In genomic region chr17:67467500-67468481, GRCh38 we compare ENCODE assay signal across 8 cellular contexts.
A peak's percentile ranks its signal among the peaks of the same experiment; 100 is the strongest.
DNase-seq lines count a peak whose midpoint lies in the region; ATAC-seq and TF ChIP-seq lines count a peak whose summit lies in the region.

No MANE protein-coding gene starts in this region.

- peak overlapping the region; percentile 80 for H3K4me3 Mint-ChIP-seq in activated naive CD4-positive, alpha-beta T cell treated with anti-CD3 and anti-CD28 coated beads, Interleukin-2, amount 50 U/mL, for 24 hours
- no peak overlapping the region for H3K4me3 Mint-ChIP-seq in activated CD8-positive, alpha-beta T cell treated with anti-CD3 and anti-CD28 coated beads, Interleukin-2, amount 10 ng/mL, durations not matched to agents 7 days and 5 days
- peak overlapping the region; percentile 76 to 85 for H3K4me3 Mint-ChIP-seq in stimulated activated naive CD8-positive, alpha-beta T cell treated with anti-CD3 and anti-CD28 coated beads, Interleukin-15, amount 100 ng/mL, for 72 hours

- no peak for TF ChIP-seq CTCF in heart right ventricle (IDR thresholded peaks at IDR 0.05)

- intact Hi-C loops in heart right ventricle (cut with DNase I) = no loop called here

- H3K9me3 ChIP-seq in KOPT-K1 (ENCODE audit: insufficient read depth, low read length, poor library complexity, severe bottlenecking) (peaks cover 7% of the 10 kb centered on the region), heart right ventricle (peaks cover 0 to 10% (median 0%) of the 10 kb centered on the region in 11 donors)

- DNase-seq in activated naive CD4-positive, alpha-beta T cell (lab: John Stamatoyannopoulos, UW) = no peak
- DNase-seq in activated CD8-positive, alpha-beta T cell treated with anti-CD3 and anti-CD28 coated beads, Interleukin-2, amount 10 ng/mL, durations not matched to agents 7 days and 5 days = no peak
- no peak for DNase-seq in stimulated activated naive CD8-positive, alpha-beta T cell treated with anti-CD3 and anti-CD28 coated beads, Interleukin-15, amount 100 ng/mL, for 72 hours
- DNase-seq in DMS53 treated with DMSO at 0.1 percent for 48 hours (lab: John Stamatoyannopoulos, UW; ENCODE audit: unreplicated experiment) (no peak), heart right ventricle (no peak)

- H3K4me3 ChIP-seq in heart right ventricle = no peak overlapping the region

- CTCF ChIA-PET in activated CD8-positive, alpha-beta T cell treated with anti-CD3 and anti-CD28 coated beads, Interleukin-2, amount 10 ng/mL, durations not matched to agents 7 days and 5 days (lab: Charles Lee) = interaction anchor here (0.7 to 3.3 kb wide), 7 partner anchors 8 to 101 kb away, joined by 3 to 16 read pairs (median 3); partner anchors contain the start of gene PSMD12

- peaks cover 0 to 36% (median 14%) of the 10 kb centered on the region in 9 donors for H3K4me1 ChIP-seq in heart right ventricle

- H3K9me3 Mint-ChIP-seq in activated naive CD4-positive, alpha-beta T cell treated with anti-CD3 and anti-CD28 coated beads, Interleukin-2, amount 50 U/mL, for 24 hours = no peaks in the 10 kb centered on the region
- H3K9me3 Mint-ChIP-seq in activated CD8-positive, alpha-beta T cell treated with anti-CD3 and anti-CD28 coated beads, Interleukin-2, amount 10 ng/mL, durations not matched to agents 7 days and 5 days (ENCODE audit: insufficient read depth) = no peaks in the 10 kb centered on the region
- H3K9me3 Mint-ChIP-seq in stimulated activated naive CD8-positive, alpha-beta T cell treated with anti-CD3 and anti-CD28 coated beads, Interleukin-15, amount 100 ng/mL, for 72 hours = peaks cover 6 to 9% of the 10 kb centered on the region in 2 donors

- H3K27me3 Mint-ChIP-seq in activated naive CD4-positive, alpha-beta T cell treated with anti-CD3 and anti-CD28 coated beads, Interleukin-2, amount 50 U/mL, for 24 hours = no peaks in the 10 kb centered on the region
- no peaks in the 10 kb centered on the region for H3K27me3 Mint-ChIP-seq in activated CD8-positive, alpha-beta T cell treated with anti-CD3 and anti-CD28 coated beads, Interleukin-2, amount 10 ng/mL, durations not matched to agents 7 days and 5 days (ENCODE audit: low read depth)
- no peaks in the 10 kb centered on the region for H3K27me3 Mint-ChIP-seq in stimulated activated naive CD8-positive, alpha-beta T cell treated with anti-CD3 and anti-CD28 coated beads, Interleukin-15, amount 100 ng/mL, for 72 hours

- POLR2A ChIA-PET in activated CD8-positive, alpha-beta T cell treated with anti-CD3 and anti-CD28 coated beads, Interleukin-2, amount 10 ng/mL, durations not matched to agents 7 days and 5 days (lab: Charles Lee) = interaction anchor here (0.5 to 9.4 kb wide), 6 partner anchors 7 to 71 kb away, joined by 3 to 124 read pairs (median 5); no protein-coding TSS in a partner anchor

- no peaks in the 10 kb centered on the region for H3K36me3 Mint-ChIP-seq in activated naive CD4-positive, alpha-beta T cell treated with anti-CD3 and anti-CD28 coated beads, Interleukin-2, amount 50 U/mL, for 24 hours
- H3K36me3 Mint-ChIP-seq in activated CD8-positive, alpha-beta T cell treated with anti-CD3 and anti-CD28 coated beads, Interleukin-2, amount 10 ng/mL, durations not matched to agents 7 days and 5 days (ENCODE audit: low read depth) = peaks cover 20% of the 10 kb centered on the region

- H3K27ac ChIP-seq in KOPT-K1 (ENCODE audit: low read depth, low read length, poor library complexity, severe bottlenecking) (peak overlapping the region; percentile 91), heart right ventricle (peak overlapping the region in 2 of 10 donors; percentile 81 to 86)

- H3K36me3 ChIP-seq in KOPT-K1 (ENCODE audit: insufficient read depth, low read length) (no peaks in the 10 kb centered on the region), heart right ventricle (no peaks in the 10 kb centered on the region)

- H3K4me1 Mint-ChIP-seq in activated naive CD4-positive, alpha-beta T cell treated with anti-CD3 and anti-CD28 coated beads, Interleukin-2, amount 50 U/mL, for 24 hours = peaks cover 78% of the 10 kb centered on the region
- H3K4me1 Mint-ChIP-seq in activated CD8-positive, alpha-beta T cell treated with anti-CD3 and anti-CD28 coated beads, Interleukin-2, amount 10 ng/mL, durations not matched to agents 7 days and 5 days (ENCODE audit: low read depth) = peaks cover 74% of the 10 kb centered on the region
- peaks cover 69% of the 10 kb centered on the region for H3K4me1 Mint-ChIP-seq in stimulated activated naive CD8-positive, alpha-beta T cell treated with anti-CD3 and anti-CD28 coated beads, Interleukin-15, amount 100 ng/mL, for 72 hours

- WGBS in heart right ventricle, 2 donors = 79 to 84% methylated on average over 9 of the region's 9 CpGs

- H3K27ac Mint-ChIP-seq in activated naive CD4-positive, alpha-beta T cell treated with anti-CD3 and anti-CD28 coated beads, Interleukin-2, amount 50 U/mL, for 24 hours = peak overlapping the region; percentile 95
- peak overlapping the region; percentile 74 for H3K27ac Mint-ChIP-seq in activated CD8-positive, alpha-beta T cell treated with anti-CD3 and anti-CD28 coated beads, Interleukin-2, amount 10 ng/mL, durations not matched to agents 7 days and 5 days
- H3K27ac Mint-ChIP-seq in stimulated activated naive CD8-positive, alpha-beta T cell treated with anti-CD3 and anti-CD28 coated beads, Interleukin-15, amount 100 ng/mL, for 72 hours = peak overlapping the region; percentile 36 to 93

- no peaks in the 10 kb centered on the region for H3K27me3 ChIP-seq in heart right ventricle

- peak; percentile 21 for ATAC-seq in activated CD8-positive, alpha-beta T cell treated with anti-CD3 and anti-CD28 coated beads, Interleukin-2, amount 10 ng/mL, durations not matched to agents 7 days and 5 days
- peak; percentile 24 for ATAC-seq in stimulated activated naive CD8-positive, alpha-beta T cell treated with anti-CD3 and anti-CD28 coated beads, Interleukin-15, amount 100 ng/mL, for 72 hours
- ATAC-seq in HG03108 (IDR thresholded peaks at IDR 0.05; ENCODE audit: unreplicated experiment) (no peak), heart right ventricle (no peak)

Comparison
In these comparisons a context has a peak if more than half of its experiments do, and no peak if none do; other contexts are left out.
1. ATAC-seq: peak in activated CD8-positive, alpha-beta T cell treated with anti-CD3 and anti-CD28 coated beads, Interleukin-2, amount 10 ng/mL, durations not matched to agents 7 days and 5 days (single experiment) and stimulated activated naive CD8-positive, alpha-beta T cell treated with anti-CD3 and anti-CD28 coated beads, Interleukin-15, amount 100 ng/mL, for 72 hours (single experiment); none in HG03108 (single experiment) and heart right ventricle (0 of 8).
2. Peak in every context shown above with its lines, with median percentiles within 50 percentile points of each other: H3K27ac Mint-ChIP-seq.